20 cellular contexts compared by ENCODE assay signal in the genomic region with DNA sequence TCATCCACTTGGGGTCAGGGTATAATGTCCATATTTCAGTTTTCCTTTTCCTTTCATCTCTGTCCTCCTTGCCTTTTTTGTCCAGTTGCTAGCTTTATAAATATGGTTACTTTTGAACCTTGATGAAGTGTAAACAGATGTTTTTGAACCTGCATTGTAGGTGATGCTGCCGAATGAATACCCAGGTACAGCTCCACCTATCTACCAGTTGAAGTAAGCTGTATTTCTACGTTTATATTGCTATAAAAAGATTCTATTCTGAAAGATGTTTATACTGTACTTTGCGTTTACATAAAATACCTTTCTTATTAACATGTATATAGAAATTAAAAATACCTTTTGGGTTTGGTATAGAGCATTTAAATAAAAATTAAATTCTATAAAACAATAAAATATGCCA. TPM values are rescaled to one million over a fixed set of nuclear protein-coding genes. Genes with fewer than 3 reads are reported as not detected.
DNase-seq lines count a peak whose midpoint lies in the region; ATAC-seq and TF ChIP-seq lines count a peak whose summit lies in the region.
"Had no signal": no experiment of that assay in that cellular context is flagged by ENCODE, and none has a peak within 500 bp of the region (broad histone marks: within the 10 kb centered on the region; RNA-seq: fewer than 3 reads in every experiment).

No MANE protein-coding gene starts in this region.

- DNase-seq in Calu3, result no peak
- DNase-seq in mesothelial cell of epicardium (ENCODE audit: low spot score in 2 of 2, unreplicated experiment in 2 of 2), result no peak
- no peak for DNase-seq in SHP77 treated with DMSO at 0.1 percent for 48 hours (lab: John Stamatoyannopoulos, UW)
- DNase-seq in COLO668 (lab: John Stamatoyannopoulos, UW; ENCODE audit: unreplicated experiment), result no peak
- no peak for DNase-seq in cerebellum (ENCODE audit: low spot score)
- DNase-seq in activated CD8-positive, alpha-beta memory T cell treated with anti-CD3 and anti-CD28 coated beads, Interleukin-2, amount 50 U/mL, for 4 hours, result no peak
- DNase-seq: activated T-cell treated with anti-CD3 and anti-CD28 coated beads, Interleukin-2, amount 50 U/mL, for 4 hours; caudate nucleus; DMS153; effector memory CD4-positive, alpha-beta T cell; hippocampal formation; NCI-H446; thyroid gland had no signal

- no peak overlapping the region for H3K4me3 Mint-ChIP-seq in Calu3 (ENCODE audit: low read depth, unreplicated experiment)
- peak overlapping the region; percentile 80 for H3K4me3 Mint-ChIP-seq in activated T-helper 17 cell treated with anti-CD3 and anti-CD28 coated beads, Interleukin-2, amount 50 U/mL, for 72 hours
- H3K4me3 Mint-ChIP-seq in mesothelial cell of epicardium, result peak overlapping the region; percentile 44
- H3K4me3 Mint-ChIP-seq: activated T-cell treated with anti-CD3 and anti-CD28 coated beads, Interleukin-2, amount 50 U/mL, for 4 hours had no signal

- no peak for ATAC-seq in activated T-helper 17 cell treated with anti-CD3 and anti-CD28 coated beads, Interleukin-2, amount 50 U/mL, for 72 hours (replicated peaks)
- ATAC-seq: activated T-cell treated with anti-CD3 and anti-CD28 coated beads, Interleukin-2, amount 50 U/mL, for 4 hours; SK-N-SH treated with all-trans-retinoic acid at 6 μM for 48 hours had no signal

- H3K9me3 Mint-ChIP-seq in Calu3 (ENCODE audit: low read depth, unreplicated experiment) (no peaks in the 10 kb centered on the region), mesothelial cell of epicardium (peaks cover 4% of the 10 kb centered on the region)
- peaks cover 5% of the 10 kb centered on the region for H3K9me3 Mint-ChIP-seq in activated T-helper 17 cell treated with anti-CD3 and anti-CD28 coated beads, Interleukin-2, amount 50 U/mL, for 72 hours

- peaks cover 35% of the 10 kb centered on the region for H3K36me3 Mint-ChIP-seq in Calu3 (ENCODE audit: insufficient read depth, unreplicated experiment)
- H3K36me3 Mint-ChIP-seq in activated T-helper 17 cell treated with anti-CD3 and anti-CD28 coated beads, Interleukin-2, amount 50 U/mL, for 72 hours (ENCODE audit: low read depth), result peaks cover 16% of the 10 kb centered on the region
- H3K36me3 Mint-ChIP-seq in mesothelial cell of epicardium, result peaks cover 13% of the 10 kb centered on the region

- H3K27me3 Mint-ChIP-seq in Calu3 (ENCODE audit: unreplicated experiment), result peaks cover 8% of the 10 kb centered on the region
- H3K27me3 Mint-ChIP-seq in activated T-helper 17 cell treated with anti-CD3 and anti-CD28 coated beads, Interleukin-2, amount 50 U/mL, for 72 hours, result peaks cover 6% of the 10 kb centered on the region
- peaks cover 12% of the 10 kb centered on the region for H3K27me3 Mint-ChIP-seq in mesothelial cell of epicardium (ENCODE audit: low read depth)

- no TSS peak for BruUV-seq in Calu3 (replicated peaks; lab: Mats Ljungman, UMichigan)

- TF ChIP-seq CTCF in Calu3 (IDR thresholded peaks at IDR 0.05; ENCODE audit: unreplicated experiment), result peak; percentile 27
- TF ChIP-seq CTCF in LNCAP (IDR thresholded peaks at IDR 0.05), result peak; percentile 37; the same call in 1 of the 2 replicates
- no peak for TF ChIP-seq CTCF in mesothelial cell of epicardium (IDR thresholded peaks at IDR 0.05; ENCODE audit: unreplicated experiment)

- CTCF ChIA-PET in Calu3 (lab: Charles Lee), result interaction anchor here (1.1 kb wide), 1 partner anchor 69 kb away, joined by 5 read pairs; no protein-coding TSS in a partner anchor

- intact Hi-C loops in Calu3 (cut with micrococcal nuclease; ENCODE audit: unreplicated experiment), result no loop called here

- H3K4me1 Mint-ChIP-seq in Calu3 (ENCODE audit: low read depth, unreplicated experiment) (no peaks in the 10 kb centered on the region), mesothelial cell of epicardium (peaks cover 23% of the 10 kb centered on the region)
- peaks cover 11% of the 10 kb centered on the region for H3K4me1 Mint-ChIP-seq in activated T-helper 17 cell treated with anti-CD3 and anti-CD28 coated beads, Interleukin-2, amount 50 U/mL, for 72 hours

- H3K27ac Mint-ChIP-seq in Calu3 (ENCODE audit: unreplicated experiment) (no peak overlapping the region), mesothelial cell of epicardium (no peak overlapping the region)
- no peak overlapping the region for H3K27ac Mint-ChIP-seq in activated T-helper 17 cell treated with anti-CD3 and anti-CD28 coated beads, Interleukin-2, amount 50 U/mL, for 72 hours
- H3K27ac Mint-ChIP-seq: activated naive CD8-positive, alpha-beta T cell had no signal

RNA-seq across cellular contexts. Expression of a gene that starts 2.2 kb away (rescaled TPM):
- total RNA-seq in Calu3 (2022) (25.8 and 29.9 TPM in 2 replicates), mesothelial cell of epicardium (46.5 to 54.0 TPM (median 52.2 TPM) in 3 replicates), cerebellum (24.4 TPM)
- total RNA-seq in activated T-helper 17 cell treated with anti-CD3 and anti-CD28 coated beads, Interleukin-2, amount 50 U/mL, for 72 hours, result 10 to 100 TPM in 1 of 2 donors, 1 to 10 TPM in 1; 8.9 to 13.0 TPM

RNA-seq across cellular contexts. Expression of a gene that starts 31.1 kb away (rescaled TPM):
- total RNA-seq in Calu3 (2022) (26.0 and 34.8 TPM in 2 replicates), mesothelial cell of epicardium (36.1 to 39.7 TPM (median 37.5 TPM) in 3 replicates), cerebellum (30.2 TPM)
- 1 to 10 TPM; 2.8 to 4.1 TPM for total RNA-seq in activated T-helper 17 cell treated with anti-CD3 and anti-CD28 coated beads, Interleukin-2, amount 50 U/mL, for 72 hours

RNA-seq across cellular contexts. Expression of a gene that starts 31.7 kb away (rescaled TPM):
- 0.09 TPM in 1 of 2 replicates, not detected in the other for total RNA-seq in Calu3 (2022)
- total RNA-seq in activated T-helper 17 cell treated with anti-CD3 and anti-CD28 coated beads, Interleukin-2, amount 50 U/mL, for 72 hours, result 1 to 10 TPM; 2.2 to 3.8 TPM
- total RNA-seq in mesothelial cell of epicardium, result 0.07 TPM in 1 of 3 replicates, not detected in the others
- 0.18 TPM for total RNA-seq in cerebellum
- total RNA-seq: mucosa of gallbladder, posterior vena cava, smooth muscle cell, thyroid gland had no signal
